Comparison of ENCODE assay signal across 14 cellular contexts in genomic region chr2:225013432-225014048, GRCh38. TPM values are rescaled to one million over a fixed set of nuclear protein-coding genes. Genes with fewer than 3 reads are reported as not detected.
DNase-seq lines count a peak whose midpoint lies in the region; ATAC-seq and TF ChIP-seq lines count a peak whose summit lies in the region.
"Had no signal": no experiment of that assay in that cellular context is flagged by ENCODE, and none has a peak within 500 bp of the region (broad histone marks: within the 10 kb centered on the region; RNA-seq: fewer than 3 reads in every experiment).

No MANE protein-coding gene starts in this region.

- no peak for TF ChIP-seq RAD21 in HCT116 (IDR thresholded peaks at IDR 0.05; ENCODE audit: low read depth)

- intact Hi-C loops in CD8-positive, alpha-beta T cell (cut with DNase I, micrococcal nuclease): no loop called here
- intact Hi-C loops in HCT116 (cut with micrococcal nuclease): no loop called here
- intact Hi-C loops in prostate gland (cut with DNase I): no loop called here
- intact Hi-C loops in esophagus squamous epithelium (cut with DNase I): no loop called here

- H3K36me3 Mint-ChIP-seq in CD8-positive, alpha-beta T cell: peaks cover 3% of the 10 kb centered on the region
- peaks cover 11% of the 10 kb centered on the region for H3K36me3 Mint-ChIP-seq in activated naive CD8-positive, alpha-beta T cell treated with anti-CD3 and anti-CD28 coated beads, Interleukin-2, amount 10 ng/mL, durations not matched to agents 7 days and 5 days
- no peaks in the 10 kb centered on the region for H3K36me3 Mint-ChIP-seq in natural killer cell treated with Interleukin-12 subunit alpha and Interleukin-12 subunit beta and Interleukin-15 and Interleukin-18, amount 100 ng/mL, for 72 hours

- RAD21 ChIA-PET in HCT116 (lab: Charles Lee; ENCODE audit: low non-redundant PET in 1 of 2, low total read pairs in 2 of 2, uncharacterized antibody in 2 of 2, unreplicated experiment in 2 of 2): no interaction called here

- H3K4me1 ChIP-seq in CD8-positive, alpha-beta T cell (ENCODE audit: insufficient read depth, low read length): peaks cover 30% of the 10 kb centered on the region
- H3K4me1 ChIP-seq in HCT116 (ENCODE audit: control insufficient read depth in 1 of 2, insufficient read depth in 2 of 2, low read length in 2 of 2) (peaks cover 0 to 13% of the 10 kb centered on the region in 2 experiments; a peak in 2 of 4 replicates), prostate gland (replicated peaks) (no peaks in the 10 kb centered on the region), esophagus squamous epithelium (peaks cover 0 to 30% (median 0%) of the 10 kb centered on the region in 3 donors)

- CTCF ChIA-PET in CD8-positive, alpha-beta T cell (lab: Charles Lee): interaction anchor here (0.6 to 4.4 kb wide), 2 partner anchors 11 to 143 kb away, joined by 3 to 30 read pairs; no protein-coding TSS in a partner anchor
- CTCF ChIA-PET in HCT116 (lab: Charles Lee): interaction anchor here (1.1 kb wide), 1 partner anchor 11 kb away, joined by 3 read pairs; no protein-coding TSS in a partner anchor

- no peaks in the 10 kb centered on the region for H3K27me3 Mint-ChIP-seq in CD8-positive, alpha-beta T cell (ENCODE audit: low read depth)
- no peaks in the 10 kb centered on the region for H3K27me3 Mint-ChIP-seq in activated naive CD8-positive, alpha-beta T cell treated with anti-CD3 and anti-CD28 coated beads, Interleukin-2, amount 10 ng/mL, durations not matched to agents 7 days and 5 days
- no peaks in the 10 kb centered on the region for H3K27me3 Mint-ChIP-seq in natural killer cell treated with Interleukin-12 subunit alpha and Interleukin-12 subunit beta and Interleukin-15 and Interleukin-18, amount 100 ng/mL, for 72 hours

- no peaks in the 10 kb centered on the region for H3K27me3 ChIP-seq in CD8-positive, alpha-beta T cell (ENCODE audit: insufficient read depth, low read length)
- H3K27me3 ChIP-seq in HCT116 (ENCODE audit: insufficient read depth, low read length) (no peaks in the 10 kb centered on the region), prostate gland (replicated peaks; ENCODE audit: insufficient read depth) (no peaks in the 10 kb centered on the region), esophagus squamous epithelium (no peaks in the 10 kb centered on the region)
- H3K27me3 ChIP-seq: foreskin keratinocyte had no signal

- ATAC-seq in CD8-positive, alpha-beta T cell: no peak
- ATAC-seq in HCT116: no peak
- peak; percentile 41 for ATAC-seq in activated naive CD8-positive, alpha-beta T cell treated with anti-CD3 and anti-CD28 coated beads, Interleukin-2, amount 10 ng/mL, durations not matched to agents 7 days and 5 days (ENCODE audit: low read depth)
- no peak for ATAC-seq in natural killer cell treated with Interleukin-12 subunit alpha and Interleukin-12 subunit beta and Interleukin-15 and Interleukin-18, amount 100 ng/mL, for 72 hours
- no peak for ATAC-seq in HG03175 (IDR thresholded peaks at IDR 0.05; ENCODE audit: unreplicated experiment)
- ATAC-seq: foreskin keratinocyte, right cardiac atrium had no signal

- H3K36me3 ChIP-seq in CD8-positive, alpha-beta T cell (ENCODE audit: insufficient read depth, low read length): no peaks in the 10 kb centered on the region
- H3K36me3 ChIP-seq in HCT116 (ENCODE audit: control insufficient read depth in 1 of 2, insufficient read depth in 2 of 2, low read length in 2 of 2) (no peaks in the 10 kb centered on the region), prostate gland (no peaks in the 10 kb centered on the region), esophagus squamous epithelium (no peaks in the 10 kb centered on the region)

- H3K9me2 ChIP-seq in HCT116 (ENCODE audit: insufficient read depth): no peaks in the 10 kb centered on the region

- no peaks in the 10 kb centered on the region for H3K79me2 ChIP-seq in HCT116 (ENCODE audit: insufficient read depth, low read length)

- no peak overlapping the region for H3K4me2 ChIP-seq in HCT116 (ENCODE audit: low read length)

- POLR2A ChIA-PET in CD8-positive, alpha-beta T cell (lab: Charles Lee): interaction anchor here (0.7 to 1.1 kb wide), 2 partner anchors 9 to 26 kb away, joined by 3 read pairs; no protein-coding TSS in a partner anchor
- POLR2A ChIA-PET in HCT116 (lab: Charles Lee): no interaction called here
- POLR2A ChIA-PET in activated naive CD8-positive, alpha-beta T cell treated with anti-CD3 and anti-CD28 coated beads, Interleukin-2, amount 10 ng/mL, durations not matched to agents 7 days and 5 days (lab: Charles Lee): interaction anchor here (0.6 to 0.7 kb wide), 4 partner anchors 11 to 190 kb away, joined by 3 to 5 read pairs (median 4); no protein-coding TSS in a partner anchor

- H3K4me1 Mint-ChIP-seq in CD8-positive, alpha-beta T cell (ENCODE audit: low read depth): peaks cover 81% of the 10 kb centered on the region
- H3K4me1 Mint-ChIP-seq in activated naive CD8-positive, alpha-beta T cell treated with anti-CD3 and anti-CD28 coated beads, Interleukin-2, amount 10 ng/mL, durations not matched to agents 7 days and 5 days: peaks cover 35% of the 10 kb centered on the region
- H3K4me1 Mint-ChIP-seq in natural killer cell treated with Interleukin-12 subunit alpha and Interleukin-12 subunit beta and Interleukin-15 and Interleukin-18, amount 100 ng/mL, for 72 hours (ENCODE audit: low read depth in 2 of 2): peaks cover 53 to 60% of the 10 kb centered on the region in 2 donors

- no peak overlapping the region for H3K4me3 ChIP-seq in CD8-positive, alpha-beta T cell (ENCODE audit: low read depth, low read length)
- H3K4me3 ChIP-seq in HCT116 (replicated peaks in 1 of 2; ENCODE audit: low read depth in 1 of 2, low read length in 2 of 2): no peak overlapping the region
- H3K4me3 ChIP-seq in prostate gland: no peak overlapping the region
- H3K4me3 ChIP-seq in esophagus squamous epithelium: no peak overlapping the region

- peak overlapping the region; percentile 52 for H3K27ac Mint-ChIP-seq in CD8-positive, alpha-beta T cell
- no peak overlapping the region for H3K27ac Mint-ChIP-seq in activated naive CD8-positive, alpha-beta T cell treated with anti-CD3 and anti-CD28 coated beads, Interleukin-2, amount 10 ng/mL, durations not matched to agents 7 days and 5 days
- peak overlapping the region; percentile 63 to 77 for H3K27ac Mint-ChIP-seq in natural killer cell treated with Interleukin-12 subunit alpha and Interleukin-12 subunit beta and Interleukin-15 and Interleukin-18, amount 100 ng/mL, for 72 hours
- H3K27ac Mint-ChIP-seq: CD14-positive monocyte had no signal

- 89% methylated on average over 2 of the region's 2 CpGs for WGBS in prostate gland
- 80 to 93% methylated on average over 2 of the region's 2 CpGs for WGBS in esophagus squamous epithelium, 2 donors

- TF ChIP-seq POLR2A in HCT116 (IDR thresholded peaks at IDR 0.05; ENCODE audit: borderline replicate concordance, extremely low read depth, insufficient read depth, insufficient read length) (no peak), prostate gland (IDR thresholded peaks at IDR 0.05) (no peak), esophagus squamous epithelium (IDR thresholded peaks at IDR 0.05) (no peak)

- no peak overlapping the region for H3K9ac ChIP-seq in HCT116 (ENCODE audit: low read length)

- H3K9me3 ChIP-seq in CD8-positive, alpha-beta T cell (ENCODE audit: low read length): no peaks in the 10 kb centered on the region
- H3K9me3 ChIP-seq in HCT116 (ENCODE audit: control insufficient read depth in 1 of 2, insufficient read depth in 1 of 2, low read depth in 1 of 2, low read length in 2 of 2) (no peaks in the 10 kb centered on the region), prostate gland (no peaks in the 10 kb centered on the region), esophagus squamous epithelium (no peaks in the 10 kb centered on the region)

- no peak for TF ChIP-seq CTCF in CD8-positive, alpha-beta T cell (IDR thresholded peaks at IDR 0.05)
- no peak for TF ChIP-seq CTCF in HCT116 (IDR thresholded peaks at IDR 0.05 in 2 of 3, conservative IDR thresholded peaks at IDR 0.05 in 1 of 3; ENCODE audit: borderline replicate concordance in 1 of 3, insufficient read depth in 1 of 3, low read depth in 2 of 3, low read length in 2 of 3)
- TF ChIP-seq CTCF in prostate gland (IDR thresholded peaks at IDR 0.05): no peak
- TF ChIP-seq CTCF in esophagus squamous epithelium (IDR thresholded peaks at IDR 0.05): no peak

- H3K27ac ChIP-seq in CD8-positive, alpha-beta T cell (ENCODE audit: low read depth, low read length): no peak overlapping the region
- H3K27ac ChIP-seq in HCT116 (ENCODE audit: low read depth, low read length) (no peak overlapping the region), prostate gland (no peak overlapping the region), esophagus squamous epithelium (no peak overlapping the region)
- H3K27ac ChIP-seq: foreskin keratinocyte had no signal

- H3K9me3 Mint-ChIP-seq in CD8-positive, alpha-beta T cell: no peaks in the 10 kb centered on the region
- no peaks in the 10 kb centered on the region for H3K9me3 Mint-ChIP-seq in activated naive CD8-positive, alpha-beta T cell treated with anti-CD3 and anti-CD28 coated beads, Interleukin-2, amount 10 ng/mL, durations not matched to agents 7 days and 5 days
- H3K9me3 Mint-ChIP-seq in natural killer cell treated with Interleukin-12 subunit alpha and Interleukin-12 subunit beta and Interleukin-15 and Interleukin-18, amount 100 ng/mL, for 72 hours: no peaks in the 10 kb centered on the region
- H3K9me3 Mint-ChIP-seq: CD14-positive monocyte had no signal

- H3K4me3 Mint-ChIP-seq in CD8-positive, alpha-beta T cell: no peak overlapping the region
- no peak overlapping the region for H3K4me3 Mint-ChIP-seq in activated naive CD8-positive, alpha-beta T cell treated with anti-CD3 and anti-CD28 coated beads, Interleukin-2, amount 10 ng/mL, durations not matched to agents 7 days and 5 days
- peak overlapping the region; percentile 39 for H3K4me3 Mint-ChIP-seq in natural killer cell treated with Interleukin-12 subunit alpha and Interleukin-12 subunit beta and Interleukin-15 and Interleukin-18, amount 100 ng/mL, for 72 hours
- H3K4me3 Mint-ChIP-seq: CD14-positive monocyte had no signal

- no peaks in the 10 kb centered on the region for H4K20me1 ChIP-seq in HCT116 (ENCODE audit: insufficient read depth)

- H2AFZ ChIP-seq in HCT116 (ENCODE audit: low read depth, low read length, poor library complexity, severe bottlenecking): peak overlapping the region; percentile 39

- no peak for DNase-seq in CD8-positive, alpha-beta T cell
- DNase-seq in HCT116 (ENCODE audit: low read depth, low spot score) (no peak), prostate gland (ENCODE audit: low spot score) (no peak), esophagus squamous epithelium (lab: John Stamatoyannopoulos, UW) (no peak)
- no peak for DNase-seq in activated naive CD8-positive, alpha-beta T cell treated with anti-CD3 and anti-CD28 coated beads, Interleukin-2, amount 10 ng/mL, durations not matched to agents 7 days and 5 days
- no peak for DNase-seq in natural killer cell treated with Interleukin-12 subunit alpha and Interleukin-12 subunit beta and Interleukin-15 and Interleukin-18, amount 100 ng/mL, for 72 hours (ENCODE audit: low spot score)
- DNase-seq: activated CD4-positive, alpha-beta T cell treated with anti-CD3 and anti-CD28 coated beads for 48 hours; anterior cingulate cortex; foreskin keratinocyte; NCI-H2081; right cardiac atrium; stimulated activated CD4-positive, alpha-beta T cell treated with anti-CD3 and anti-CD28 coated beads, Interleukin-4, amount 100 ng/mL, for 4 hours had no signal

- BruUV-seq in HCT116 (replicated peaks; lab: Mats Ljungman, UMichigan): no TSS peak

RNA-seq across cellular contexts. Expression of gene DOCK10, which starts 28.7 kb away (rescaled TPM):
- 100 to 1,000 TPM; 183 to 188 TPM for total RNA-seq in CD8-positive, alpha-beta T cell
- 0.54 TPM for total RNA-seq in HCT116 (2021; ENCODE audit: unreplicated experiment)
- polyA plus RNA-seq in HCT116 (2012): not detected in 2 replicates
- total RNA-seq in activated naive CD8-positive, alpha-beta T cell treated with anti-CD3 and anti-CD28 coated beads, Interleukin-2, amount 10 ng/mL, durations not matched to agents 7 days and 5 days: 100 to 1,000 TPM; 259 to 273 TPM
- 100 to 1,000 TPM; 334 to 378 TPM for total RNA-seq in natural killer cell treated with Interleukin-12 subunit alpha and Interleukin-12 subunit beta and Interleukin-15 and Interleukin-18, amount 100 ng/mL, for 72 hours
- total RNA-seq in prostate gland: 1 to 10 TPM; 4.8 to 6.2 TPM
- 10 to 100 TPM in 3 of 4 donors, 1 to 10 TPM in 1; 9.2 to 16.6 (median 11.7) TPM for total RNA-seq in esophagus squamous epithelium

Comparison
In these comparisons a context has a peak if more than half of its experiments do, and no peak if none do; other contexts are left out.
1. RNA of gene DOCK10, which starts 28.7 kb away (total RNA-seq): 334 to 378 TPM in natural killer cell treated with Interleukin-12 subunit alpha and Interleukin-12 subunit beta and Interleukin-15 and Interleukin-18, amount 100 ng/mL, for 72 hours, 259 to 273 TPM in activated naive CD8-positive, alpha-beta T cell treated with anti-CD3 and anti-CD28 coated beads, Interleukin-2, amount 10 ng/mL, durations not matched to agents 7 days and 5 days and 183 to 188 TPM in CD8-positive, alpha-beta T cell; 9.2 to 16.6 TPM in esophagus squamous epithelium, 4.8 to 6.2 TPM in prostate gland and 0.54 TPM in HCT116 (single experiment); every median in the first group is over 10 times any median in the second.